In genomic region chr12:109302358-109302757, GRCh38 we compare ENCODE assay signal across 12 cellular contexts. TPM values are rescaled to one million over a fixed set of nuclear protein-coding genes. Genes with fewer than 3 reads are reported as not detected.
DNase-seq lines count a peak whose midpoint lies in the region; TF ChIP-seq lines count a peak whose summit lies in the region.
"Had no signal": no experiment of that assay in that cellular context is flagged by ENCODE, and none has a peak within 500 bp of the region (broad histone marks: within the 10 kb centered on the region; RNA-seq: fewer than 3 reads in every experiment).

No MANE protein-coding gene starts in this region.

- no peaks in the 10 kb centered on the region for H3K9me3 ChIP-seq in BE2C
- no peaks in the 10 kb centered on the region for H3K9me3 ChIP-seq in OCI-LY1 (ENCODE audit: low read length)
- no peaks in the 10 kb centered on the region for H3K9me3 ChIP-seq in hepatocyte (ENCODE audit: low read depth)

- H3K4me1 ChIP-seq in BE2C, result peaks cover 3% of the 10 kb centered on the region; the same call in 1 of the 2 replicates
- H3K4me1 ChIP-seq in OCI-LY1 (ENCODE audit: insufficient read depth, low read length, severe bottlenecking), result no peaks in the 10 kb centered on the region
- H3K4me1 ChIP-seq in hepatocyte (ENCODE audit: insufficient read depth), result no peaks in the 10 kb centered on the region

- H3K4me3 ChIP-seq in BE2C (ENCODE audit: low read depth, low read length) (no peak overlapping the region), GM06990 (replicated peaks; ENCODE audit: low read depth, low read length) (no peak overlapping the region), OCI-LY1 (ENCODE audit: low read depth, low read length, poor library complexity, severe bottlenecking) (no peak overlapping the region), hepatocyte (no peak overlapping the region)

- H3K9me2 ChIP-seq in OCI-LY1 (ENCODE audit: low read depth, low read length) (no peaks in the 10 kb centered on the region), hepatocyte (replicated peaks; ENCODE audit: insufficient read depth) (no peaks in the 10 kb centered on the region)

- 57% methylated on average over 2 of the region's 2 CpGs for WGBS in hepatocyte (ENCODE audit: low lambda C conversion rate, missing lambda C conversion rate)

- H3K36me3 ChIP-seq in BE2C, result no peaks in the 10 kb centered on the region
- H3K36me3 ChIP-seq in GM06990 (ENCODE audit: control insufficient read depth, insufficient read depth, low read length), result no peaks in the 10 kb centered on the region
- H3K36me3 ChIP-seq in OCI-LY1 (ENCODE audit: insufficient read depth, low read length), result no peaks in the 10 kb centered on the region
- no peaks in the 10 kb centered on the region for H3K36me3 ChIP-seq in hepatocyte (replicated peaks; ENCODE audit: insufficient read depth, low read depth)

- no peak for DNase-seq in BE2C
- no peak for DNase-seq in GM06990 (ENCODE audit: extremely low read depth, insufficient read length)
- peak; percentile 31 for DNase-seq in hepatocyte (ENCODE audit: low spot score)
- no peak for DNase-seq in stimulated activated CD8-positive, alpha-beta memory T cell treated with anti-CD3 and anti-CD28 coated beads, Interleukin-4, amount 100 ng/mL, for 48 hours
- DNase-seq in SK-N-DZ (ENCODE audit: low spot score), result no peak
- DNase-seq in C1 segment of cervical spinal cord (lab: John Stamatoyannopoulos, UW), result no peak
- DNase-seq: activated CD4-positive, alpha-beta memory T cell treated with anti-CD3 and anti-CD28 coated beads, Interleukin-2, amount 10 ng/mL, durations not matched to agents 7 days and 5 days; activated naive CD4-positive, alpha-beta T cell treated with Interleukin-2 at 50 U/mL for 16 hours; COR-L47 had no signal

- no peak overlapping the region for H3K4me2 ChIP-seq in OCI-LY1 (ENCODE audit: low read length)
- H3K4me2 ChIP-seq in hepatocyte, result no peak overlapping the region

- no peaks in the 10 kb centered on the region for H3F3A ChIP-seq in OCI-LY1 (ENCODE audit: insufficient read depth, low read length)

- H3K27ac ChIP-seq in OCI-LY1 (ENCODE audit: low read depth, low read length, poor library complexity, severe bottlenecking) (no peak overlapping the region), hepatocyte (no peak overlapping the region)

- no peak overlapping the region for H3K9ac ChIP-seq in OCI-LY1 (ENCODE audit: low read length)

- H3K27me3 ChIP-seq in BE2C, result no peaks in the 10 kb centered on the region
- peaks cover 3% of the 10 kb centered on the region for H3K27me3 ChIP-seq in GM06990 (replicated peaks; ENCODE audit: control insufficient read depth, insufficient read depth, low read length)
- H3K27me3 ChIP-seq in OCI-LY1 (ENCODE audit: insufficient read depth, low read length), result no peaks in the 10 kb centered on the region
- H3K27me3 ChIP-seq in hepatocyte, result peaks cover 30% of the 10 kb centered on the region

- TF ChIP-seq CTCF in BE2C (IDR thresholded peaks at IDR 0.05; ENCODE audit: low read depth, low read length) (peak; percentile 31; the same call in 1 of the 2 replicates), GM06990 (IDR thresholded peaks at IDR 0.05; ENCODE audit: insufficient read depth, low read length, poor library complexity, severe bottlenecking) (peak; percentile 38), OCI-LY1 (IDR thresholded peaks at IDR 0.05; ENCODE audit: low read length) (peak; percentile 17; the same call in 1 of the 2 replicates), hepatocyte (IDR thresholded peaks at IDR 0.05; ENCODE audit: poor library complexity) (no peak)

- H4K20me1 ChIP-seq in OCI-LY1 (ENCODE audit: insufficient read depth, low read length) (no peaks in the 10 kb centered on the region), hepatocyte (ENCODE audit: insufficient read depth, poor library complexity, severe bottlenecking) (no peaks in the 10 kb centered on the region)

- H2AFZ ChIP-seq in OCI-LY1 (ENCODE audit: low read length), result no peak overlapping the region
- no peak overlapping the region for H2AFZ ChIP-seq in hepatocyte

- no peaks in the 10 kb centered on the region for H3K79me2 ChIP-seq in OCI-LY1 (ENCODE audit: insufficient read depth, low read length)
- H3K79me2 ChIP-seq in hepatocyte, result no peaks in the 10 kb centered on the region

RNA-seq across cellular contexts. Expression of gene FOXN4, which starts 6.7 kb away (rescaled TPM):
- 0.73 TPM for polyA plus RNA-seq in BE2C (2012; ENCODE audit: insufficient read depth, insufficient read length, low read depth)
- total RNA-seq in hepatocyte, result not detected in 2 replicates
- not detected in 2 replicates for polyA plus RNA-seq in hepatocyte
- polyA plus RNA-seq in SK-N-DZ (2014; cell fraction: cytosol; rRNA removed), result 2.2 and 2.6 TPM in 2 replicates
- 6.3 and 14.1 TPM in 2 replicates for polyA plus RNA-seq in SK-N-DZ (2014; cell fraction: nucleus; rRNA removed)
- total RNA-seq: activated CD4-positive, alpha-beta memory T cell treated with anti-CD3 and anti-CD28 coated beads, Interleukin-2, amount 10 ng/mL, durations not matched to agents 7 days and 5 days; LHCN-M2; pulmonary artery endothelial cell had no signal

RNA-seq across cellular contexts. Expression of gene MYO1H, which starts 45.3 kb away (rescaled TPM):
- polyA plus RNA-seq in BE2C (2012; ENCODE audit: insufficient read depth, insufficient read length, low read depth), result not detected
- not detected in 2 replicates for total RNA-seq in hepatocyte
- not detected in 2 replicates for polyA plus RNA-seq in hepatocyte
- not detected in 2 replicates for polyA plus RNA-seq in SK-N-DZ (2014; cell fraction: cytosol; rRNA removed)
- 0.35 TPM in 1 of 2 replicates, not detected in the other for polyA plus RNA-seq in SK-N-DZ (2014; cell fraction: nucleus; rRNA removed)
- total RNA-seq: activated CD4-positive, alpha-beta memory T cell treated with anti-CD3 and anti-CD28 coated beads, Interleukin-2, amount 10 ng/mL, durations not matched to agents 7 days and 5 days; LHCN-M2; pulmonary artery endothelial cell had no signal
